In the genomic region with DNA sequence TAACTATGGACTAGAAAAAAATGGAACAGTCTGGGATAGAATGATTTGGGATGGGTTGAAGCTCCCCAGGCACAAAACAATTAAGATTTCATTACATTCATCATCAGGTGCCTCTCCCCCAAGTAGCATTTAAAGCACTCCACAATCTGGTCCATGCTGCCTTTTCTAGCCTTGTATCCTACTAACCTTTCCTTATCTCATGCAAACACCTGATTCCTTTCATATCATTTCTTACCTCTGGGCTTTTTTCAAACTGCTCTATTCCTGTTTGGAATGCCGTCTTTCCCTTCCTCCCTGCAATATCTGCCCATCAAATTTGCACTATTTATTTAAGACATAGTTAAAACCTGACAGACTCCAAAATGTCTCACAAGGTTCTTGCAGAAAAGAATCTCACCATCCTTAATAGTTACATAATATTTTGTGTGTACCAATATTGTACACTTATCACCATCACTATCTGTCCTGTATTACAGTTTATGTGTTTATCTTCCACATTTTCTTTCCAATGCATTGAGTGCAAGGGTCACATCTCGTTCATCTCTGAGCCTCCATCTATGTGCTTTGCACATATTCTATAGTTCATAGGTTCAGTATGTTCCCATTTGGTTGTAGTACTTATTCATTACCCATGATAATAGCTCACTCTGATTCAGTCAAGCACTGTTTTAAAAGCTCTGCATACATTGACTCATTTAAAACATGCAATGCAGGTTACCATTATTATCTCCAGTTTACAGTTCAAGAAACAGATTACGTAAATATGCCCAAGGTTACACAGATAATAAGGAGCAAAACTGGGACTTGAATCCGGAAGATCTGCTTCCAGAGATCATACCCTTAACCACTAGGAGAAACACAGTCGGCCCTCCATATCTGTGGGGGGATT, we compare ENCODE assay signal across 20 cellular contexts. TPM values are rescaled to one million over a fixed set of nuclear protein-coding genes. Genes with fewer than 3 reads are reported as not detected.
DNase-seq lines count a peak whose midpoint lies in the region; ATAC-seq, FAIRE-seq and TF ChIP-seq lines count a peak whose summit lies in the region.
"Had no signal": no experiment of that assay in that cellular context is flagged by ENCODE, and none has a peak within 500 bp of the region (broad histone marks: within the 10 kb centered on the region; RNA-seq: fewer than 3 reads in every experiment).

No MANE protein-coding gene starts in this region.

- no peaks in the 10 kb centered on the region for H3K9me1 ChIP-seq in K562 (ENCODE audit: control insufficient read depth, insufficient read depth, low read length)

- no peaks in the 10 kb centered on the region for H4K20me1 ChIP-seq in K562 (replicated peaks; ENCODE audit: control insufficient read depth, insufficient read depth, low read length)

- H3K4me1 ChIP-seq in K562 (replicated peaks in 1 of 2; ENCODE audit: control insufficient read depth in 2 of 2, insufficient read depth in 2 of 2, low read length in 2 of 2) = no peaks in the 10 kb centered on the region

- H3K36me3 Mint-ChIP-seq in mesothelial cell of epicardium = no peaks in the 10 kb centered on the region
- H3K36me3 Mint-ChIP-seq: CD14-positive monocyte had no signal

- H3K4me1 Mint-ChIP-seq in mesothelial cell of epicardium = peaks cover 25% of the 10 kb centered on the region
- H3K4me1 Mint-ChIP-seq: CD14-positive monocyte had no signal

- no peaks in the 10 kb centered on the region for H3K79me2 ChIP-seq in K562 (ENCODE audit: control insufficient read depth, insufficient read depth, low read length)

- intact Hi-C loops in K562 (cut with micrococcal nuclease) = loop anchor here (10.0 kb wide), 2 partner anchors 656 to 716 kb away; no protein-coding TSS in a partner anchor

- no peak overlapping the region for H3K9ac ChIP-seq in K562 (ENCODE audit: insufficient read depth in 1 of 2, low read depth in 2 of 2, low read length in 2 of 2)

- no peaks in the 10 kb centered on the region for H3K9me3 ChIP-seq in K562 (replicated peaks; ENCODE audit: control insufficient read depth, insufficient read depth, low read depth, low read length)
- H3K9me3 ChIP-seq: MG63 had no signal

- H3K27ac ChIP-seq in C4-2B = peak overlapping the region; percentile 59; the same call in 1 of the 2 replicates
- H3K27ac ChIP-seq in K562 (ENCODE audit: extremely low read depth, low read depth, low read length) = no peak overlapping the region
- H3K27ac ChIP-seq in substantia nigra (ENCODE audit: low read depth, low read length, poor library complexity, severe bottlenecking) = no peak overlapping the region

- CTCF ChIA-PET in K562 (lab: Yijun Ruan, JAX; ENCODE audit: low intra/inter-chr PET ratio) = no interaction called here

- no peak for TF ChIP-seq RAD21 in K562 (CRISPR knock-in tag; conservative IDR thresholded peaks at IDR 0.05 in 1 of 2, IDR thresholded peaks at IDR 0.05 in 1 of 2)

- in situ Hi-C loops in K562 (cut with MboI) = loop anchor here (25.0 kb wide), 2 partner anchors 268 to 643 kb away; no protein-coding TSS in a partner anchor

- TF ChIP-seq POLR2A in K562 (conservative IDR thresholded peaks at IDR 0.05) = no peak

- no peak for TF ChIP-seq EP300 in K562 (IDR thresholded peaks at IDR 0.05; ENCODE audit: low read length)

- H3K27me3 Mint-ChIP-seq in mesothelial cell of epicardium (ENCODE audit: low read depth) = no peaks in the 10 kb centered on the region

- H3K27me3 ChIP-seq in K562 (ENCODE audit: control insufficient read depth in 2 of 2, insufficient read depth in 2 of 2, low read length in 2 of 2) = peaks cover 16 to 19% of the 10 kb centered on the region in 2 experiments
- H3K27me3 ChIP-seq: MG63 had no signal

- H3K27ac Mint-ChIP-seq in mesothelial cell of epicardium = peak overlapping the region; percentile 87
- H3K27ac Mint-ChIP-seq: CD14-positive monocyte, HFFc6 had no signal

- no peaks in the 10 kb centered on the region for H3K36me3 ChIP-seq in K562 (ENCODE audit: control insufficient read depth, insufficient read depth, low read length)
- H3K36me3 ChIP-seq: MG63 had no signal

- no peak overlapping the region for H3K4me2 ChIP-seq in K562 (ENCODE audit: insufficient read depth, low read length)

- no peak overlapping the region for H2AFZ ChIP-seq in K562 (ENCODE audit: low read depth, low read length)

- DNase-seq in LNCaP clone FGC (ENCODE audit: low read depth) = peak; percentile 84
- DNase-seq in K562 (ENCODE audit: extremely low read depth in 1 of 4, low spot score in 3 of 4) = no peak
- DNase-seq in mesothelial cell of epicardium (ENCODE audit: low spot score in 2 of 2, unreplicated experiment in 2 of 2) = no peak
- DNase-seq in NCI-H1436 treated with DMSO at 0.1 percent for 48 hours (lab: John Stamatoyannopoulos, UW) = no peak
- no peak for DNase-seq in substantia nigra (lab: John Stamatoyannopoulos, UW)
- DNase-seq: AML-193, MG63, NCI-H1105, NCI-H1694, NCI-H510A, NCI-H748 treated with DMSO at 0.1 percent for 48 hours, SHP77 treated with DMSO at 0.1 percent for 48 hours had no signal

- FAIRE-seq in K562 (lab: Jason Lieb, UNC) = no peak
- FAIRE-seq: G401.6 had no signal

- WGBS in K562 (ENCODE audit: insufficient coverage, low coverage, missing lambda C conversion rate) = 2% methylated on average over 5 of the region's 5 CpGs

- POLR2A ChIA-PET in K562 (lab: Yijun Ruan, JAX) = interaction anchor here (0.5 to 1.0 kb wide), 2 partner anchors 26 to 46 kb away, joined by 3 read pairs; no protein-coding TSS in a partner anchor

- TF ChIP-seq CTCF in C4-2B (conservative IDR thresholded peaks at IDR 0.05) (no peak), LNCaP clone FGC (IDR thresholded peaks at IDR 0.05; ENCODE audit: control insufficient read depth, extremely low read depth, insufficient read depth) (no peak), K562 (IDR thresholded peaks at IDR 0.05 in 2 of 3, conservative IDR thresholded peaks at IDR 0.05 in 1 of 3; ENCODE audit: insufficient read depth in 2 of 3, low read depth in 1 of 3, low read length in 3 of 3) (no peak), mesothelial cell of epicardium (IDR thresholded peaks at IDR 0.05; ENCODE audit: unreplicated experiment) (no peak)

- ATAC-seq in K562 = no peak
- ATAC-seq in HG02571 (IDR thresholded peaks at IDR 0.05; ENCODE audit: unreplicated experiment) = no peak

- H3K4me3 ChIP-seq in LNCaP clone FGC (ENCODE audit: low read depth, low read length) = 0 out of 2 replicates have a peak overlapping the region, but pooled peaks have one; percentile 4
- H3K4me3 ChIP-seq in K562 = no peak overlapping the region
- H3K4me3 ChIP-seq: MG63 had no signal

- no peaks in the 10 kb centered on the region for H3K9me3 Mint-ChIP-seq in mesothelial cell of epicardium
- H3K9me3 Mint-ChIP-seq: CD14-positive monocyte, HFFc6 had no signal

- no peak overlapping the region for H3K4me3 Mint-ChIP-seq in mesothelial cell of epicardium
- H3K4me3 Mint-ChIP-seq: CD14-positive monocyte, HFFc6 had no signal

- BruUV-seq in K562 (replicated peaks; lab: Mats Ljungman, UMichigan) = no TSS peak

TF ChIP-seq in K562, 482 proteins besides CTCF, POLR2A, EP300 and RAD21:
- 0 out of 2 replicates have a peak, but pooled peaks have one; percentile 9 for TF ChIP-seq CBFA2T3 (IDR thresholded peaks at IDR 0.05)
- TF ChIP-seq ZNF696 (CRISPR knock-in tag; conservative IDR thresholded peaks at IDR 0.05) = no peak

RNA-seq across cellular contexts. Expression of a gene that starts 16.1 kb away (rescaled TPM):
- not detected in 2 replicates for total RNA-seq in K562 (2011; cell fraction: chromatin; rRNA removed; ENCODE audit: low replicate concordance)
- total RNA-seq in K562 (2011; cell fraction: nucleolus; rRNA removed) = not detected in 2 replicates
- total RNA-seq in K562 (2011; cell fraction: nucleoplasm; rRNA removed) = not detected in 2 replicates
- total RNA-seq in K562 (2014; rRNA removed) = not detected in 2 replicates
- total RNA-seq in K562 (2014; rRNA removed; fragmentation: Illumina TruSeq; extraction: Trizol) = not detected in 2 replicates
- not detected in 2 replicates for total RNA-seq in K562 (2015; rRNA removed; fragmentation: Illumina TruSeq; extraction: Trizol)
- total RNA-seq in K562 (2021) = not detected in 2 replicates
- polyA plus RNA-seq in K562 (2011; rRNA removed) = not detected in 2 replicates
- not detected in 2 replicates for polyA plus RNA-seq in K562 (2011; cell fraction: cytosol; rRNA removed)
- polyA plus RNA-seq in K562 (2011; cell fraction: nucleus; rRNA removed) = not detected in 2 replicates
- polyA plus RNA-seq in K562 (2012) = not detected in 2 replicates
- polyA plus RNA-seq in K562 (2014; fragmentation: Illumina TruSeq; extraction: Trizol) = not detected in 2 replicates
- polyA plus RNA-seq in K562 (2014; fragmentation: Nextera tagmentation; extraction: Ambion mirVana) = not detected
- not detected in 2 replicates for polyA plus RNA-seq in K562 (2014; rRNA removed)
- polyA minus RNA-seq in K562 (2011; rRNA and poly(A)+ RNA removed) = not detected in 2 replicates
- polyA minus RNA-seq in K562 (2011; cell fraction: cytosol; rRNA and poly(A)+ RNA removed) = not detected in 2 replicates
- polyA minus RNA-seq in K562 (2011; cell fraction: nucleus; rRNA and poly(A)+ RNA removed) = not detected in 2 replicates
- not detected in 3 replicates for total RNA-seq in mesothelial cell of epicardium
- total RNA-seq: H4, HFFc6, HT-29, RPMI7951 had no signal
- polyA plus RNA-seq: CD14-positive monocyte had no signal

RNA-seq across cellular contexts. Expression of a gene that starts 54.1 kb away (rescaled TPM):
- 1.7 and 2.9 TPM in 2 replicates for total RNA-seq in K562 (2011; cell fraction: chromatin; rRNA removed; ENCODE audit: low replicate concordance)
- total RNA-seq in K562 (2011; cell fraction: nucleolus; rRNA removed) = 2.1 and 2.7 TPM in 2 replicates
- 0.84 and 2.1 TPM in 2 replicates for total RNA-seq in K562 (2011; cell fraction: nucleoplasm; rRNA removed)
- total RNA-seq in K562 (2014; rRNA removed) = 0.36 and 0.53 TPM in 2 replicates
- 0.07 and 0.13 TPM in 2 replicates for total RNA-seq in K562 (2014; rRNA removed; fragmentation: Illumina TruSeq; extraction: Trizol)
- total RNA-seq in K562 (2015; rRNA removed; fragmentation: Illumina TruSeq; extraction: Trizol) = 0.07 TPM in 1 of 2 replicates, not detected in the other
- total RNA-seq in K562 (2021) = 0.60 and 0.71 TPM in 2 replicates
- 0.13 and 0.16 TPM in 2 replicates for polyA plus RNA-seq in K562 (2011; rRNA removed)
- polyA plus RNA-seq in K562 (2011; cell fraction: cytosol; rRNA removed) = 0.15 and 0.16 TPM in 2 replicates
- 0.06 and 1.1 TPM in 2 replicates for polyA plus RNA-seq in K562 (2011; cell fraction: nucleus; rRNA removed)
- 0.07 and 0.08 TPM in 2 replicates for polyA plus RNA-seq in K562 (2012)
- polyA plus RNA-seq in K562 (2014; fragmentation: Illumina TruSeq; extraction: Trizol) = 0.07 and 0.24 TPM in 2 replicates
- not detected for polyA plus RNA-seq in K562 (2014; fragmentation: Nextera tagmentation; extraction: Ambion mirVana)
- polyA plus RNA-seq in K562 (2014; rRNA removed) = 0.21 TPM in 1 of 2 replicates, not detected in the other
- 0.24 and 1.2 TPM in 2 replicates for polyA minus RNA-seq in K562 (2011; rRNA and poly(A)+ RNA removed)
- polyA minus RNA-seq in K562 (2011; cell fraction: cytosol; rRNA and poly(A)+ RNA removed) = 1.3 and 1.6 TPM in 2 replicates
- 0.54 and 0.78 TPM in 2 replicates for polyA minus RNA-seq in K562 (2011; cell fraction: nucleus; rRNA and poly(A)+ RNA removed)
- 164 to 170 TPM (median 168 TPM) in 3 replicates for total RNA-seq in mesothelial cell of epicardium

Comparison
In these comparisons a context has a peak if more than half of its experiments do, and no peak if none do; other contexts are left out.
1. RNA of a gene that starts 54.1 kb away (total RNA-seq): 164 to 170 TPM in mesothelial cell of epicardium; 0.07 to 2.9 TPM in K562; every median in the first group is over 10 times any median in the second.